ENCODE assay signal across 23 cellular contexts in the genomic region with DNA sequence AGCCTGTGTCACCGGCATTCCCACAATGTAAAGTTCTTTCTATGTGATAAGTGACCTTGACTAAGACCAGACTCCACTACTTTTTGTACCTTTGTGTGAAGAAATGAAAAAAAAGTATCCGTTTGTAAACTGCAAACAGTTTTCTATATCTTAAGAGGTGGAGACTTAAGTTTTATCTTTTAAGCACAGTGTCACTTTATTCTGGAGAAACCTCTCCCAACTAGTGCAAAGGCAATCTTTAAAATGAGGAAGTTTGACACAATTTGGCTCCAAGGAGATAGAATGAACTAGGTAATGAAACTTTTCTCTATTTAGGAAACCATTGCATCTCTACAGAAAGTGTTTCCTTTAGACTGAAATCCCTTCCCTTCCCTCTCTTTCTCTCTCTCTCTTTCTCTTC.
"Had no signal": no experiment of that assay in that cellular context is flagged by ENCODE, and none has a peak within 500 bp of the region (broad histone marks: within the 10 kb centered on the region; RNA-seq: fewer than 3 reads in every experiment).

No MANE protein-coding gene starts in this region.

- H3K27ac ChIP-seq: epithelial cell of prostate, gastrocnemius medialis, lower lobe of right lung, prostate gland, right atrium auricular region, stomach, thyroid gland, vagina had no signal

- ATAC-seq: esophagus mucosa; gastrocnemius medialis; left ventricle myocardium superior; lower lobe of right lung; naive thymus-derived CD8-positive, alpha-beta T cell; sciatic nerve; stimulated activated effector memory CD8-positive, alpha-beta T cell treated with anti-CD3 and anti-CD28 coated beads, Interleukin-12 subunit alpha, Interleukin-12 subunit beta, amount 100 ng/mL, for 72 hours had no signal

- H3K27me3 ChIP-seq: gastrocnemius medialis, right atrium auricular region, stomach, thyroid gland, vagina had no signal

- H3K4me3 ChIP-seq: gastrocnemius medialis, lower lobe of right lung, prostate gland, right atrium auricular region, stomach, thyroid gland, vagina had no signal

- H3K36me3 ChIP-seq: gastrocnemius medialis, lower lobe of right lung, prostate gland, right atrium auricular region, stomach, thyroid gland, vagina had no signal

- H3K9me3 ChIP-seq: gastrocnemius medialis, lower lobe of right lung, prostate gland, right atrium auricular region, stomach, thyroid gland, vagina had no signal

- DNase-seq: effector CD8-positive, alpha-beta T cell; endodermal cell; foreskin fibroblast; gastrocnemius medialis; head of caudate nucleus; left ventricle myocardium superior; lower lobe of right lung; naive thymus-derived CD8-positive, alpha-beta T cell; nephron progenitor cell; nucleus accumbens; stimulated activated CD4-positive, alpha-beta T cell treated with anti-CD3 and anti-CD28 coated beads, Interleukin-2, amount 100 ng/mL, for 24 hours; stimulated activated CD4-positive, alpha-beta T cell treated with anti-CD3 and anti-CD28 coated beads, Interleukin-4, amount 100 ng/mL, for 24 hours; stimulated activated naive CD4-positive, alpha-beta T cell treated with Interleukin-2 at 50 U/mL for 16 hours; stomach; thyroid gland; trophoblast cell had no signal

- H3K4me1 ChIP-seq: gastrocnemius medialis, lower lobe of right lung, prostate gland, right atrium auricular region, stomach, thyroid gland, vagina had no signal
